ENCODE assay signal across 8 cellular contexts in genomic region chr19:57559404-57560025, GRCh38. TPM values are rescaled to one million over a fixed set of nuclear protein-coding genes. Genes with fewer than 3 reads are reported as not detected.
DNase-seq lines count a peak whose midpoint lies in the region; FAIRE-seq and TF ChIP-seq lines count a peak whose summit lies in the region.

TSS of gene ZNF550 (minus strand) at chr19:57559863. CDS start at chr19:57559682, 181 bp downstream.

- H3K9me2 ChIP-seq in MM.1S (replicated peaks; ENCODE audit: insufficient read depth, low read length), result no peaks in the 10 kb centered on the region

- H2AK5ac ChIP-seq in neuronal stem cell (ENCODE audit: low read depth, low read length), result peak within 1 kb of the TSS; percentile 71

- H3K4ac ChIP-seq in neuronal stem cell (ENCODE audit: low read length), result no peak within 1 kb of the TSS

- H4K91ac ChIP-seq in neuronal stem cell (ENCODE audit: low read depth, low read length, poor library complexity), result no peak within 1 kb of the TSS

- H3K14ac ChIP-seq in neuronal stem cell (ENCODE audit: low read length), result peak within 1 kb of the TSS; percentile 59

- H3K27ac ChIP-seq in MM.1S (ENCODE audit: low read length) (no peak within 1 kb of the TSS), neuronal stem cell (replicated peaks; ENCODE audit: low read length) (no peak within 1 kb of the TSS)

- no peak within 1 kb of the TSS for H4K8ac ChIP-seq in neuronal stem cell (ENCODE audit: low read depth, low read length)

- H3K9me3 ChIP-seq in MM.1S (replicated peaks; ENCODE audit: insufficient read depth, low read length), result no peaks in the 10 kb centered on the region; the same call in 1 of the 2 replicates
- peaks cover 8 to 42% of the 10 kb centered on the region in 2 donors for H3K9me3 ChIP-seq in neuronal stem cell (replicated peaks in 1 of 2; ENCODE audit: control insufficient read depth in 2 of 2, insufficient read depth in 1 of 2, low read depth in 1 of 2, low read length in 2 of 2)

- H2BK5ac ChIP-seq in neuronal stem cell (ENCODE audit: low read length), result peak within 1 kb of the TSS; percentile 91

- H3K4me1 ChIP-seq in MM.1S (ENCODE audit: low read length), result no peaks in the 10 kb centered on the region
- H3K4me1 ChIP-seq in neuronal stem cell (ENCODE audit: control insufficient read depth in 2 of 2, insufficient read depth in 1 of 2, low read depth in 1 of 2, low read length in 2 of 2), result peaks cover 8 to 10% of the 10 kb centered on the region in 2 donors

- H3K79me2 ChIP-seq in MM.1S (ENCODE audit: low read length), result peaks cover 16% of the 10 kb centered on the region

- H3K18ac ChIP-seq in neuronal stem cell (ENCODE audit: low read length), result peak within 1 kb of the TSS; percentile 76

- WGBS in neuronal stem cell (ENCODE audit: extremely low coverage in 2 of 2, insufficient read length in 2 of 2, insufficient replicate concordance in 1 of 2), 2 donors, result no CpG with 5 or more reads among the region's 56 CpGs

- H3K27me3 ChIP-seq in H7 (ENCODE audit: control insufficient read depth, insufficient read depth, low read length), result no peaks in the 10 kb centered on the region
- no peaks in the 10 kb centered on the region; the same call in 1 of the 2 replicates for H3K27me3 ChIP-seq in MM.1S (replicated peaks; ENCODE audit: insufficient read depth, low read length)
- H3K27me3 ChIP-seq in neuronal stem cell (ENCODE audit: control insufficient read depth in 3 of 3, insufficient read depth in 3 of 3, low read depth in 1 of 3, low read length in 3 of 3), result no peaks in the 10 kb centered on the region

- H2BK15ac ChIP-seq in neuronal stem cell (ENCODE audit: low read length), result no peak within 1 kb of the TSS

- no peak within 1 kb of the TSS for H2BK12ac ChIP-seq in neuronal stem cell (ENCODE audit: low read length)

- no peak within 1 kb of the TSS for H2BK120ac ChIP-seq in neuronal stem cell (ENCODE audit: low read depth, low read length)

- peak within 1 kb of the TSS; percentile 91 for H3K4me3 ChIP-seq in H7 (ENCODE audit: insufficient read depth, low read depth, low read length)
- H3K4me3 ChIP-seq in MM.1S (ENCODE audit: low read length), result peak within 1 kb of the TSS; percentile 92
- peak within 1 kb of the TSS; percentile 95 to 99 for H3K4me3 ChIP-seq in neuronal stem cell (ENCODE audit: low read length in 2 of 2)

- DNase-seq in ELR (ENCODE audit: low read depth) (peak; percentile 89), H7 (peak; percentile 93), MM.1S (peak; percentile 86), SIG-M5 treated with dmso at 0.1 percent for 504 hours (lab: John Stamatoyannopoulos, UW; ENCODE audit: unreplicated experiment) (peak; percentile 57), frontal cortex (ENCODE audit: low spot score in 2 of 2) (peak; percentile 80 to 95), neuronal stem cell (ENCODE audit: low spot score) (peak; percentile 64), stromal cell of bone marrow (ENCODE audit: low read depth) (peak; percentile 81)
- peak; percentile 45 to 84 (median 74) for DNase-seq in activated naive CD4-positive, alpha-beta T cell (lab: John Stamatoyannopoulos, UW)

- no peak for FAIRE-seq in frontal cortex (lab: Jason Lieb, UNC)

- H3K9ac ChIP-seq in MM.1S (ENCODE audit: low read length), result peak within 1 kb of the TSS; percentile 66; the same call in 1 of the 2 replicates
- H3K9ac ChIP-seq in neuronal stem cell (ENCODE audit: low read depth, low read length, poor library complexity), result peak within 1 kb of the TSS; percentile 97

- no peaks in the 10 kb centered on the region for H4K20me1 ChIP-seq in MM.1S (ENCODE audit: insufficient read depth, low read length)

- peaks cover 5% of the 10 kb centered on the region; the same call in 1 of the 2 replicates for H3F3A ChIP-seq in MM.1S (ENCODE audit: insufficient read depth, low read length)

- H3K23ac ChIP-seq in neuronal stem cell (ENCODE audit: low read depth, low read length, poor library complexity), result peak within 1 kb of the TSS; percentile 78

- H2AFZ ChIP-seq in MM.1S (ENCODE audit: low read length) (peak within 1 kb of the TSS; percentile 76), neuronal stem cell (ENCODE audit: low read length) (peak within 1 kb of the TSS; percentile 92)

- peaks cover 5% of the 10 kb centered on the region for H3K79me1 ChIP-seq in neuronal stem cell (ENCODE audit: low read depth, low read length)

- H3K4me2 ChIP-seq in MM.1S (ENCODE audit: low read depth, low read length) (peak within 1 kb of the TSS; percentile 49), neuronal stem cell (ENCODE audit: insufficient read depth, low read length, poor library complexity, severe bottlenecking) (peak within 1 kb of the TSS; percentile 70)

- TF ChIP-seq CTCF in MM.1S (IDR thresholded peaks at IDR 0.05; ENCODE audit: low read length), result no peak

- H3K36me3 ChIP-seq in H7 (replicated peaks; ENCODE audit: control insufficient read depth, insufficient read depth, low read length) (peaks cover 5% of the 10 kb centered on the region), MM.1S (replicated peaks; ENCODE audit: insufficient read depth, low read length) (peaks cover 7% of the 10 kb centered on the region), neuronal stem cell (replicated peaks in 1 of 2; ENCODE audit: control insufficient read depth in 2 of 2, insufficient read depth in 2 of 2, low read length in 2 of 2) (peaks cover 9 to 29% of the 10 kb centered on the region in 2 donors)

RNA-seq across cellular contexts. Expression of gene ZNF550, which starts in this region (rescaled TPM):
- 5.7 and 9.7 TPM in 2 replicates for total RNA-seq in H7 (2014; rRNA removed; shearing (Covaris generic))
- total RNA-seq in frontal cortex, result 11.4 TPM
- polyA plus RNA-seq in neuronal stem cell (2013, experiment 1 of 2), result 5.1 TPM
- polyA plus RNA-seq in neuronal stem cell (2013, experiment 2 of 2), result 5.7 TPM
